ENCODE assay signal across 36 cellular contexts in the genomic region with DNA sequence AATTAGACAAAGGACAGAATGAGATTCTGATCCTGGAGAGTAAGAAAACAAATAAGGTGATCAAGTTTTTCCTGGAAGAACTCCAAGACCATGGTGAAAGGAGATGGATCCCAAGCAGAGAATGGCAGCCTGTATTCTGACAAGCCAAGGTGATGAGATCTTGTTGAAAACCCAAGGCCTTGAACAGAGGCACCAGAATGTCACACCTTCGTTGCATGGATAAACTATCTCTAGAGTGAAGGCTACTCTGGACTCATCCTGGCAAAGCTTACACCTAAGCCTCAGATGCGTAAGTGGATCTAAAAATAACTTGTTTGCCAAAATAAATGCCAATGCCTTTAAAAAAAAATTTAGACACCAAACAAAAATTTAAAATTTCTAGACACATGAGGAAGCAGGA.
"Had no signal": no experiment of that assay in that cellular context is flagged by ENCODE, and none has a peak within 500 bp of the region (broad histone marks: within the 10 kb centered on the region; RNA-seq: fewer than 3 reads in every experiment).

No MANE protein-coding gene starts in this region.

- H3K36me3 ChIP-seq: ascending aorta, cardiac muscle cell had no signal

- H3K4me3 ChIP-seq: ascending aorta, cardiac muscle cell had no signal

- H3K27ac ChIP-seq: ascending aorta, cardiac muscle cell, VCaP had no signal

- H3K27me3 ChIP-seq: ascending aorta, cardiac muscle cell had no signal

- H3K4me1 Mint-ChIP-seq: activated B cell treated with CpG ODN at 0.5 μM for 24 hours; activated CD4-positive, alpha-beta T cell treated with anti-CD3 and anti-CD28 coated beads, Interleukin-2, amount 10 ng/mL, durations not matched to agents 24 days and 14 days; activated naive CD4-positive, alpha-beta T cell treated with anti-CD3 and anti-CD28 coated beads, Interleukin-2, amount 10 ng/mL, durations not matched to agents 7 days and 5 days; activated naive CD4-positive, alpha-beta T cell treated with anti-CD3 and anti-CD28 coated beads, Interleukin-2, amount 50 U/mL, for 24 hours; activated naive CD8-positive, alpha-beta T cell treated with anti-CD3 and anti-CD28 coated beads, Interleukin-2, amount 10 ng/mL, durations not matched to agents 7 days and 5 days; activated naive CD8-positive, alpha-beta T cell treated with anti-CD3 and anti-CD28 coated beads, Interleukin-2, amount 50 U/mL, for 24 hours; activated T-helper 17 cell treated with anti-CD3 and anti-CD28 coated beads, Interleukin-2, amount 50 U/mL, for 72 hours had no signal

- H3K9me3 Mint-ChIP-seq: activated B cell treated with CpG ODN at 0.5 μM for 24 hours; activated CD4-positive, alpha-beta memory T cell treated with anti-CD3 and anti-CD28 coated beads for 36 hours; activated CD4-positive, alpha-beta T cell treated with anti-CD3 and anti-CD28 coated beads, Interleukin-2, amount 10 ng/mL, durations not matched to agents 24 days and 14 days; activated CD8-positive, alpha-beta T cell treated with anti-CD3 and anti-CD28 coated beads for 36 hours; activated naive CD4-positive, alpha-beta T cell treated with anti-CD3 and anti-CD28 coated beads, Interleukin-2, amount 10 ng/mL, durations not matched to agents 7 days and 5 days; activated naive CD4-positive, alpha-beta T cell treated with anti-CD3 and anti-CD28 coated beads, Interleukin-2, amount 50 U/mL, for 24 hours; activated naive CD8-positive, alpha-beta T cell treated with anti-CD3 and anti-CD28 coated beads, Interleukin-2, amount 10 ng/mL, durations not matched to agents 7 days and 5 days; activated naive CD8-positive, alpha-beta T cell treated with anti-CD3 and anti-CD28 coated beads, Interleukin-2, amount 50 U/mL, for 24 hours; activated T-cell treated with anti-CD3 and anti-CD28 coated beads, Interleukin-2, amount 50 U/mL, for 4 hours; activated T-cell treated with anti-CD3 and anti-CD28 coated beads, Interleukin-2, amount 50 U/mL, for 72 hours; activated T-helper 1 cell treated with anti-CD3 and anti-CD28 coated beads, Interleukin-12 subunit alpha, Interleukin-12 subunit beta, Interleukin-2, Interleukin-4 antibody, amounts not matched to agents 30 ng/mL and 10 ng/mL and 1 ng/mL, durations not matched to agents 14 hours and 24 hours and 36 hours; activated T-helper 17 cell treated with anti-CD3 and anti-CD28 coated beads, Interleukin-2, amount 50 U/mL, for 72 hours; brain; T-helper 1 cell treated with Interleukin-12 subunit alpha and Interleukin-12 subunit beta and Interleukin-4 antibody, amounts not matched to agents 30 μg/mL and 1 μg/mL, for 36 hours; T-helper 2 cell treated with Interferon-gamma antibody and Interleukin-4, amounts not matched to agents 5 μg/mL and 100 μg/mL, for 36 hours had no signal

- DNase-seq: activated B cell treated with CpG ODN at 0.5 μM for 24 hours; activated CD4-positive, alpha-beta memory T cell treated with anti-CD3 and anti-CD28 coated beads for 36 hours; activated CD4-positive, alpha-beta T cell treated with anti-CD3 and anti-CD28 coated beads for 4 hours; activated CD4-positive, alpha-beta T cell treated with anti-CD3 and anti-CD28 coated beads, Interleukin-2, amount 10 ng/mL, durations not matched to agents 24 days and 14 days; activated CD4-positive, alpha-beta T cell treated with anti-CD3 and anti-CD28 coated beads, Interleukin-2, amount 50 U/mL, for 1 hour; activated CD4-positive, alpha-beta T cell treated with anti-CD3 and anti-CD28 coated beads, Interleukin-2, amount 50 U/mL, for 4 hours; activated CD4-positive, CD25-positive, alpha-beta regulatory T cell treated with anti-CD3 and anti-CD28 coated beads, Interleukin-2, amount 50 U/mL, for 72 hours; activated CD8-positive, alpha-beta memory T cell treated with anti-CD3 and anti-CD28 coated beads, Interleukin-2, amount 50 U/mL, for 4 hours; activated CD8-positive, alpha-beta T cell treated with anti-CD3 and anti-CD28 coated beads for 36 hours; activated effector memory CD4-positive, alpha-beta T cell treated with anti-CD3 and anti-CD28 coated beads, Interleukin-2, amount 50 U/mL, for 16 hours; activated gamma-delta T cell treated with Interleukin-2 at 50 U/mL for 16 hours; activated naive CD4-positive, alpha-beta T cell; activated naive CD4-positive, alpha-beta T cell treated with anti-CD3 and anti-CD28 coated beads, Interleukin-2, amount 10 ng/mL, durations not matched to agents 7 days and 5 days; activated naive CD8-positive, alpha-beta T cell treated with anti-CD3 and anti-CD28 coated beads, Interleukin-2, amount 10 ng/mL, durations not matched to agents 7 days and 5 days; activated naive CD8-positive, alpha-beta T cell treated with anti-CD3 and anti-CD28 coated beads, Interleukin-2, amount 50 U/mL, for 24 hours; activated T-cell treated with anti-CD3 and anti-CD28 coated beads for 4 hours; activated T-cell treated with anti-CD3 and anti-CD28 coated beads, Interleukin-2, amount 50 U/mL, for 1 hour; activated T-cell treated with anti-CD3 and anti-CD28 coated beads, Interleukin-2, amount 50 U/mL, for 4 hours; activated T-cell treated with anti-CD3 and anti-CD28 coated beads, Interleukin-2, amount 50 U/mL, for 72 hours; amygdala; anterior cingulate cortex; central memory CD4-positive, alpha-beta T cell; SW 1271; T-helper 1 cell; T-helper 2 cell; T-helper 9 cell had no signal

- H3K27me3 Mint-ChIP-seq: activated B cell treated with CpG ODN at 0.5 μM for 24 hours; activated CD4-positive, alpha-beta memory T cell treated with anti-CD3 and anti-CD28 coated beads for 36 hours; activated CD4-positive, alpha-beta T cell treated with anti-CD3 and anti-CD28 coated beads, Interleukin-2, amount 10 ng/mL, durations not matched to agents 24 days and 14 days; activated CD8-positive, alpha-beta T cell treated with anti-CD3 and anti-CD28 coated beads for 36 hours; activated naive CD4-positive, alpha-beta T cell treated with anti-CD3 and anti-CD28 coated beads, Interleukin-2, amount 10 ng/mL, durations not matched to agents 7 days and 5 days; activated naive CD4-positive, alpha-beta T cell treated with anti-CD3 and anti-CD28 coated beads, Interleukin-2, amount 50 U/mL, for 24 hours; activated naive CD8-positive, alpha-beta T cell; activated naive CD8-positive, alpha-beta T cell treated with anti-CD3 and anti-CD28 coated beads, Interleukin-2, amount 10 ng/mL, durations not matched to agents 7 days and 5 days; activated naive CD8-positive, alpha-beta T cell treated with anti-CD3 and anti-CD28 coated beads, Interleukin-2, amount 50 U/mL, for 24 hours; activated T-helper 17 cell treated with anti-CD3 and anti-CD28 coated beads, Interleukin-2, amount 50 U/mL, for 72 hours; brain had no signal

- H3K27ac Mint-ChIP-seq: activated B cell treated with CpG ODN at 0.5 μM for 24 hours; activated CD4-positive, alpha-beta memory T cell treated with anti-CD3 and anti-CD28 coated beads for 36 hours; activated CD4-positive, alpha-beta T cell treated with anti-CD3 and anti-CD28 coated beads, Interleukin-2, amount 10 ng/mL, durations not matched to agents 24 days and 14 days; activated CD8-positive, alpha-beta T cell treated with anti-CD3 and anti-CD28 coated beads for 36 hours; activated naive CD4-positive, alpha-beta T cell treated with anti-CD3 and anti-CD28 coated beads, Interleukin-2, amount 10 ng/mL, durations not matched to agents 7 days and 5 days; activated naive CD4-positive, alpha-beta T cell treated with anti-CD3 and anti-CD28 coated beads, Interleukin-2, amount 50 U/mL, for 24 hours; activated naive CD8-positive, alpha-beta T cell; activated naive CD8-positive, alpha-beta T cell treated with anti-CD3 and anti-CD28 coated beads, Interleukin-2, amount 10 ng/mL, durations not matched to agents 7 days and 5 days; activated naive CD8-positive, alpha-beta T cell treated with anti-CD3 and anti-CD28 coated beads, Interleukin-2, amount 50 U/mL, for 24 hours; activated T-cell treated with anti-CD3 and anti-CD28 coated beads, Interleukin-2, amount 50 U/mL, for 72 hours; activated T-helper 1 cell treated with anti-CD3 and anti-CD28 coated beads, Interleukin-12 subunit alpha, Interleukin-12 subunit beta, Interleukin-2, Interleukin-4 antibody, amounts not matched to agents 30 ng/mL and 10 ng/mL and 1 ng/mL, durations not matched to agents 14 hours and 24 hours and 36 hours; activated T-helper 17 cell treated with anti-CD3 and anti-CD28 coated beads, Interleukin-2, amount 50 U/mL, for 72 hours; brain; T-helper 1 cell treated with Interleukin-12 subunit alpha and Interleukin-12 subunit beta and Interleukin-4 antibody, amounts not matched to agents 30 μg/mL and 1 μg/mL, for 36 hours; T-helper 2 cell treated with Interferon-gamma antibody and Interleukin-4, amounts not matched to agents 5 μg/mL and 100 μg/mL, for 36 hours had no signal

- H3K4me1 ChIP-seq: ascending aorta had no signal

- ATAC-seq: activated CD8-positive, alpha-beta T cell treated with anti-CD3 and anti-CD28 coated beads for 36 hours; activated naive CD8-positive, alpha-beta T cell treated with anti-CD3 and anti-CD28 coated beads, Interleukin-2, amount 50 U/mL, for 24 hours; activated T-cell treated with anti-CD3 and anti-CD28 coated beads, Interleukin-2, amount 50 U/mL, for 4 hours; activated T-cell treated with anti-CD3 and anti-CD28 coated beads, Interleukin-2, amount 50 U/mL, for 72 hours; activated T-helper 17 cell treated with anti-CD3 and anti-CD28 coated beads, Interleukin-2, amount 50 U/mL, for 72 hours had no signal

- H3K36me3 Mint-ChIP-seq: activated CD4-positive, alpha-beta memory T cell treated with anti-CD3 and anti-CD28 coated beads for 36 hours; activated naive CD4-positive, alpha-beta T cell treated with anti-CD3 and anti-CD28 coated beads, Interleukin-2, amount 10 ng/mL, durations not matched to agents 7 days and 5 days; activated naive CD4-positive, alpha-beta T cell treated with anti-CD3 and anti-CD28 coated beads, Interleukin-2, amount 50 U/mL, for 24 hours; activated naive CD8-positive, alpha-beta T cell; activated naive CD8-positive, alpha-beta T cell treated with anti-CD3 and anti-CD28 coated beads, Interleukin-2, amount 10 ng/mL, durations not matched to agents 7 days and 5 days; brain had no signal

- H3K4me3 Mint-ChIP-seq: activated B cell treated with CpG ODN at 0.5 μM for 24 hours; activated CD4-positive, alpha-beta memory T cell treated with anti-CD3 and anti-CD28 coated beads for 36 hours; activated CD4-positive, alpha-beta T cell treated with anti-CD3 and anti-CD28 coated beads, Interleukin-2, amount 10 ng/mL, durations not matched to agents 24 days and 14 days; activated CD8-positive, alpha-beta T cell treated with anti-CD3 and anti-CD28 coated beads for 36 hours; activated naive CD4-positive, alpha-beta T cell treated with anti-CD3 and anti-CD28 coated beads, Interleukin-2, amount 10 ng/mL, durations not matched to agents 7 days and 5 days; activated naive CD4-positive, alpha-beta T cell treated with anti-CD3 and anti-CD28 coated beads, Interleukin-2, amount 50 U/mL, for 24 hours; activated naive CD8-positive, alpha-beta T cell; activated naive CD8-positive, alpha-beta T cell treated with anti-CD3 and anti-CD28 coated beads, Interleukin-2, amount 10 ng/mL, durations not matched to agents 7 days and 5 days; activated naive CD8-positive, alpha-beta T cell treated with anti-CD3 and anti-CD28 coated beads, Interleukin-2, amount 50 U/mL, for 24 hours; activated T-cell treated with anti-CD3 and anti-CD28 coated beads, Interleukin-2, amount 50 U/mL, for 4 hours; activated T-cell treated with anti-CD3 and anti-CD28 coated beads, Interleukin-2, amount 50 U/mL, for 72 hours; activated T-helper 1 cell treated with anti-CD3 and anti-CD28 coated beads, Interleukin-12 subunit alpha, Interleukin-12 subunit beta, Interleukin-2, Interleukin-4 antibody, amounts not matched to agents 30 ng/mL and 10 ng/mL and 1 ng/mL, durations not matched to agents 14 hours and 24 hours and 36 hours; activated T-helper 17 cell treated with anti-CD3 and anti-CD28 coated beads, Interleukin-2, amount 50 U/mL, for 72 hours; brain; T-helper 1 cell treated with Interleukin-12 subunit alpha and Interleukin-12 subunit beta and Interleukin-4 antibody, amounts not matched to agents 30 μg/mL and 1 μg/mL, for 36 hours; T-helper 2 cell treated with Interferon-gamma antibody and Interleukin-4, amounts not matched to agents 5 μg/mL and 100 μg/mL, for 36 hours had no signal

- H3K9me3 ChIP-seq: ascending aorta had no signal
